Comparison of ENCODE assay signal across 9 cellular contexts in genomic region chr1:202599669-202600431, GRCh38.
DNase-seq lines count a peak whose midpoint lies in the region; ATAC-seq and TF ChIP-seq lines count a peak whose summit lies in the region.
"Had no signal": no experiment of that assay in that cellular context is flagged by ENCODE, and none has a peak within 500 bp of the region (broad histone marks: within the 10 kb centered on the region; RNA-seq: fewer than 3 reads in every experiment).

No MANE protein-coding gene starts in this region.

- no peak overlapping the region for H3K27ac ChIP-seq in endodermal cell (ENCODE audit: low read depth, low read length)

- H3K36me3 ChIP-seq in endodermal cell (ENCODE audit: control insufficient read depth, insufficient read depth, low read length) = no peaks in the 10 kb centered on the region

- H3K4me1 ChIP-seq in endodermal cell (ENCODE audit: control insufficient read depth, insufficient read depth, low read length) = no peaks in the 10 kb centered on the region

- H3K9me3 Mint-ChIP-seq in endodermal cell (no peaks in the 10 kb centered on the region), mesothelial cell of epicardium (no peaks in the 10 kb centered on the region), type B pancreatic cell (no peaks in the 10 kb centered on the region)

- H3K4me3 ChIP-seq in endodermal cell (ENCODE audit: low read length) = no peak overlapping the region

- H3K4me3 Mint-ChIP-seq in endodermal cell (no peak overlapping the region), mesothelial cell of epicardium (no peak overlapping the region), type B pancreatic cell (no peak overlapping the region)
- H3K4me3 Mint-ChIP-seq: dendritic cell treated with granulocyte-macrophage colony-stimulating factor and Interleukin-4, amounts not matched to agents 40 ng/mL and 50 ng/mL, for 4 days had no signal

- H3K27me3 Mint-ChIP-seq in endodermal cell (ENCODE audit: insufficient read depth) = peaks cover 4% of the 10 kb centered on the region
- no peaks in the 10 kb centered on the region for H3K27me3 Mint-ChIP-seq in mesothelial cell of epicardium (ENCODE audit: low read depth)
- no peaks in the 10 kb centered on the region for H3K27me3 Mint-ChIP-seq in type B pancreatic cell

- H3K36me3 Mint-ChIP-seq in endodermal cell (ENCODE audit: low read depth) (peaks cover 3% of the 10 kb centered on the region), mesothelial cell of epicardium (peaks cover 2% of the 10 kb centered on the region), type B pancreatic cell (peaks cover 21% of the 10 kb centered on the region)

- no peak for ATAC-seq in HG03378 (IDR thresholded peaks at IDR 0.05; ENCODE audit: unreplicated experiment)

- H3K9ac ChIP-seq in endodermal cell (ENCODE audit: extremely low read depth, low read length, poor library complexity, severe bottlenecking) = no peak overlapping the region

- no peaks in the 10 kb centered on the region for H3K27me3 ChIP-seq in endodermal cell (ENCODE audit: control insufficient read depth, insufficient read depth, low read length, poor library complexity, severe bottlenecking)

- TF ChIP-seq CTCF in endodermal cell (conservative IDR thresholded peaks at IDR 0.05) (peak; percentile 88), mesothelial cell of epicardium (IDR thresholded peaks at IDR 0.05; ENCODE audit: unreplicated experiment) (peak; percentile 46), type B pancreatic cell (conservative IDR thresholded peaks at IDR 0.05) (peak; percentile 79)

- H3K27ac Mint-ChIP-seq in endodermal cell (no peak overlapping the region), mesothelial cell of epicardium (peak overlapping the region; percentile 65), type B pancreatic cell (peak overlapping the region; percentile 8)
- H3K27ac Mint-ChIP-seq: dendritic cell treated with granulocyte-macrophage colony-stimulating factor and Interleukin-4, amounts not matched to agents 40 ng/mL and 50 ng/mL, for 4 days had no signal

- no peaks in the 10 kb centered on the region for H3K9me3 ChIP-seq in endodermal cell (ENCODE audit: control insufficient read depth, low read length)

- H3K4me1 Mint-ChIP-seq in endodermal cell (peaks cover 2% of the 10 kb centered on the region), mesothelial cell of epicardium (peaks cover 3% of the 10 kb centered on the region), type B pancreatic cell (ENCODE audit: unreplicated experiment) (peaks cover 7% of the 10 kb centered on the region)

- 61 to 63% methylated on average over 15 to 16 of the region's 16 CpGs for WGBS in endodermal cell (ENCODE audit: insufficient coverage in 1 of 2, insufficient read length in 1 of 2), 2 experiments

- DNase-seq in activated T-cell treated with anti-CD3 and anti-CD28 coated beads for 48 hours (ENCODE audit: low read depth) (peak; percentile 35), activated T-cell treated with anti-CD3 and anti-CD28 coated beads for 4 hours (no peak), Kasumi-1 (lab: John Stamatoyannopoulos, UW) (peak; percentile 49 to 73), SKM-1 (lab: John Stamatoyannopoulos, UW; ENCODE audit: unreplicated experiment) (peak; percentile 81), endodermal cell (peak; percentile 91), mesothelial cell of epicardium (ENCODE audit: low spot score in 2 of 2, unreplicated experiment in 2 of 2) (peak in 1 of 2 experiments; percentile 77), type B pancreatic cell (ENCODE audit: extremely low spot score, unreplicated experiment) (peak; percentile 81)
